19 cellular contexts compared by ENCODE assay signal in the genomic region with DNA sequence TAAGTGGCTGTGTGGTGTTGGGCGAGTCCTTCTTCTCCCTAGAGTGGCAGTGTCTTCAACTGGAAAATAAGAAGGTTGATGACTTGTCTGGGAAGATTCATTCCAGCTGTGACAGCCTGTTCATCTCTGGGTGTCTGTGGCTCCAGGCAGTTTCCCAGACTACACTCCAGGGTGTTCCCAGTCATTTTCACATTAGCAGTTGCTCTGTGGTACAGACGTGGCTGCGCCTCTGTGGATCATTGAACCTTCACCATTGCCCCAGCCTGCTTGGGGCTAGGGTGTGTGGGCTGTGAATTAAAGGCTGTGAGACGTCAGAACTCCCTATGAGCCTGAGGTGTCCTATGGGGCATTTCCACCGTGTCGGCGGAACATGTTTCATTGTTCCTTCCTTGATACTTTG.
"Had no signal": no experiment of that assay in that cellular context is flagged by ENCODE, and none has a peak within 500 bp of the region (broad histone marks: within the 10 kb centered on the region; RNA-seq: fewer than 3 reads in every experiment).

No MANE protein-coding gene starts in this region.

- FAIRE-seq: colon, kidney had no signal

- H3K4me3 ChIP-seq: hepatocyte, spleen, tibial artery, upper lobe of left lung, uterus had no signal

- H3K4me1 ChIP-seq: uterus had no signal

- ATAC-seq: effector memory CD8-positive, alpha-beta T cell; left colon; natural killer cell; sciatic nerve; stimulated activated memory B cell treated with anti-CD40 and anti-IgM and Interleukin-4, amounts not matched to agents 10 μg/mL and 1 μg/mL and 100 μg/mL, for 72 hours had no signal

- H3K36me3 ChIP-seq: spleen, tibial artery, upper lobe of left lung, uterus had no signal

- DNase-seq: effector memory CD8-positive, alpha-beta T cell; foreskin melanocyte; head of caudate nucleus; kidney; left colon; mesendoderm; natural killer cell; posterior cingulate gyrus; spleen; stimulated activated CD4-positive, alpha-beta T cell treated with anti-CD3 and anti-CD28 coated beads, Interleukin-15, amount 100 ng/mL, for 24 hours; stimulated activated CD4-positive, alpha-beta T cell treated with anti-CD3 and anti-CD28 coated beads, Interleukin-1b, Interleukin-23, amount 100 ng/mL, for 48 hours; stimulated activated CD4-positive, alpha-beta T cell treated with anti-CD3 and anti-CD28 coated beads, Interleukin-4, amount 100 ng/mL, for 24 hours; tibial artery; upper lobe of left lung; uterus had no signal

- H3K27ac ChIP-seq: hepatocyte, spleen, tibial artery, upper lobe of left lung, uterus had no signal

- H3K9me3 ChIP-seq: spleen, tibial artery, upper lobe of left lung, uterus had no signal

- H3K27me3 ChIP-seq: hepatocyte, tibial artery, upper lobe of left lung, uterus had no signal
